ENCODE assay signal across 11 cellular contexts in the genomic region with DNA sequence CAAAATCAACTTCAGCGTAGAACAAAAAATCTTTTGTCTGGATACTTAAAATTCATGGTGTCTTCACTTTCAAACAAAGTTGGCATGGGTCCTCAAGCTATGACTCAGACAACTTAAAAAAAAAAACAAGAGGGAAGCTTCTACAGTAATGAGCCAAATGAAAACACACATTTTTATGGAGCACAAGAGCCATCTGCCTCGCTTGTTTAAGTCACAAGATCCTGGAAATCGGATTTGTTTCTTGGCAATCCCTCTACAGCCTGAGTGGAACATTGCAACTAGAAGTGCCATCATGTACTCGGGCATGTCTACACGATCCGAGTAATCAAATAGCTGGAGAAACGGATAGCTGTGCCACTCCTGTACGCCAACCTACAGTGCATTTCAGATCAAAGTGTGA. TPM values are rescaled to one million over a fixed set of nuclear protein-coding genes. Genes with fewer than 3 reads are reported as not detected.
DNase-seq lines count a peak whose midpoint lies in the region; TF ChIP-seq lines count a peak whose summit lies in the region.
"Had no signal": no experiment of that assay in that cellular context is flagged by ENCODE, and none has a peak within 500 bp of the region (broad histone marks: within the 10 kb centered on the region; RNA-seq: fewer than 3 reads in every experiment).

No MANE protein-coding gene starts in this region.

- H3K4ac ChIP-seq in mesenchymal stem cell (ENCODE audit: low read depth in 1 of 2, low read length in 2 of 2), result no peak overlapping the region

- H3K4me2 ChIP-seq in mesenchymal stem cell (ENCODE audit: low read length, poor library complexity, severe bottlenecking), result no peak overlapping the region

- no peak overlapping the region for H3K23ac ChIP-seq in mesenchymal stem cell (ENCODE audit: low read length in 2 of 2)

- H3K27me3 Mint-ChIP-seq in brain, result no peaks in the 10 kb centered on the region

- WGBS in mesenchymal stem cell, result 62% methylated on average over 6 of the region's 8 CpGs

- H2BK5ac ChIP-seq in mesenchymal stem cell (ENCODE audit: low read depth, low read length, poor library complexity, severe bottlenecking), result no peak overlapping the region

- DNase-seq in AG20443 (ENCODE audit: low spot score) (peak; percentile 11), HFF-Myc (ENCODE audit: extremely low read depth, low read depth) (peak; percentile 37), mesenchymal stem cell (peak; percentile 15), SW480 (ENCODE audit: low spot score) (no peak), retina (no peak), SK-N-DZ (ENCODE audit: low spot score) (no peak), SJCRH30 (no peak)
- DNase-seq: midbrain, Peyer's patch had no signal

- no peak overlapping the region for H4K91ac ChIP-seq in mesenchymal stem cell (ENCODE audit: low read length)

- H3K9ac ChIP-seq in mesenchymal stem cell (ENCODE audit: low read length), result no peak overlapping the region

- no peak overlapping the region for H2BK12ac ChIP-seq in mesenchymal stem cell (ENCODE audit: low read length in 2 of 2)

- H3K4me3 ChIP-seq in HFF-Myc (replicated peaks; ENCODE audit: low read depth, low read length) (no peak overlapping the region), mesenchymal stem cell (ENCODE audit: insufficient read depth in 1 of 2, low read depth in 1 of 2, low read length in 2 of 2) (no peak overlapping the region), SJCRH30 (no peak overlapping the region)
- H3K4me3 ChIP-seq: Peyer's patch had no signal

- no peak overlapping the region for H2BK120ac ChIP-seq in mesenchymal stem cell (ENCODE audit: low read depth, low read length)

- peaks cover 10% of the 10 kb centered on the region for H3K4me1 Mint-ChIP-seq in brain

- H3K9me3 ChIP-seq in mesenchymal stem cell (ENCODE audit: control insufficient read depth, low read length) (no peaks in the 10 kb centered on the region), SJCRH30 (replicated peaks) (no peaks in the 10 kb centered on the region)
- H3K9me3 ChIP-seq: Peyer's patch had no signal

- H3K27me3 ChIP-seq in mesenchymal stem cell (ENCODE audit: control insufficient read depth in 1 of 2, insufficient read depth in 1 of 2, low read length in 2 of 2), result no peaks in the 10 kb centered on the region
- no peaks in the 10 kb centered on the region for H3K27me3 ChIP-seq in SJCRH30
- H3K27me3 ChIP-seq: Peyer's patch had no signal

- no peak overlapping the region for H2AFZ ChIP-seq in mesenchymal stem cell (ENCODE audit: low read depth, low read length)

- H2BK15ac ChIP-seq in mesenchymal stem cell (ENCODE audit: low read depth, poor library complexity, severe bottlenecking), result no peak overlapping the region

- no peaks in the 10 kb centered on the region for H3K9me3 Mint-ChIP-seq in brain
- H3K9me3 Mint-ChIP-seq: activated T-helper 1 cell treated with anti-CD3 and anti-CD28 coated beads, Interleukin-12 subunit alpha, Interleukin-12 subunit beta, Interleukin-2, Interleukin-4 antibody, amounts not matched to agents 30 ng/mL and 10 ng/mL and 1 ng/mL, durations not matched to agents 14 hours and 24 hours and 36 hours had no signal

- no peak overlapping the region for H3K14ac ChIP-seq in mesenchymal stem cell (ENCODE audit: low read length in 2 of 2)

- H3K36me3 ChIP-seq in mesenchymal stem cell (ENCODE audit: control insufficient read depth in 1 of 2, insufficient read depth in 2 of 2, low read depth in 1 of 2, low read length in 2 of 2) (peaks cover 0 to 65% of the 10 kb centered on the region in 2 experiments), SJCRH30 (peaks cover 52% of the 10 kb centered on the region)

- H3K27ac ChIP-seq in mesenchymal stem cell (ENCODE audit: low read length, poor library complexity, severe bottlenecking) (no peak overlapping the region), SJCRH30 (no peak overlapping the region)
- H3K27ac ChIP-seq: Peyer's patch had no signal

- peaks cover 9% of the 10 kb centered on the region for H3K79me1 ChIP-seq in mesenchymal stem cell (replicated peaks; ENCODE audit: low read length, poor library complexity, severe bottlenecking)

- H2AK5ac ChIP-seq in mesenchymal stem cell (ENCODE audit: low read length, severe bottlenecking), result no peak overlapping the region

- no peak overlapping the region for H3K18ac ChIP-seq in mesenchymal stem cell (ENCODE audit: low read depth in 1 of 2, low read length in 2 of 2)

- H3K4me1 ChIP-seq in mesenchymal stem cell (ENCODE audit: control insufficient read depth, insufficient read depth, low read depth, low read length) (no peaks in the 10 kb centered on the region), SJCRH30 (no peaks in the 10 kb centered on the region)
- H3K4me1 ChIP-seq: Peyer's patch had no signal

- H4K8ac ChIP-seq in mesenchymal stem cell (ENCODE audit: low read length), result no peak overlapping the region

- peak overlapping the region in 2 of 5 experiments; percentile 17 to 62 for H3K4me3 Mint-ChIP-seq in brain
- H3K4me3 Mint-ChIP-seq: activated T-helper 1 cell treated with anti-CD3 and anti-CD28 coated beads, Interleukin-12 subunit alpha, Interleukin-12 subunit beta, Interleukin-2, Interleukin-4 antibody, amounts not matched to agents 30 ng/mL and 10 ng/mL and 1 ng/mL, durations not matched to agents 14 hours and 24 hours and 36 hours had no signal

- peaks cover 31% of the 10 kb centered on the region for H3K36me3 Mint-ChIP-seq in brain

- H3K27ac Mint-ChIP-seq in brain, result peak overlapping the region in 4 of 5 experiments; percentile 82 to 98 (median 91)
- H3K27ac Mint-ChIP-seq: activated T-helper 1 cell treated with anti-CD3 and anti-CD28 coated beads, Interleukin-12 subunit alpha, Interleukin-12 subunit beta, Interleukin-2, Interleukin-4 antibody, amounts not matched to agents 30 ng/mL and 10 ng/mL and 1 ng/mL, durations not matched to agents 14 hours and 24 hours and 36 hours had no signal

- TF ChIP-seq CTCF in HFF-Myc (IDR thresholded peaks at IDR 0.05; ENCODE audit: low read depth, low read length, missing control alignments) (no peak), brain (conservative IDR thresholded peaks at IDR 0.05) (no peak)

RNA-seq across cellular contexts. Expression of gene LAMP2, which starts 22.6 kb away (rescaled TPM):
- polyA plus RNA-seq in brain (ENCODE audit: insufficient read depth, low read depth, low replicate concordance), result 141 TPM
- 171 TPM for polyA plus RNA-seq in mesenchymal stem cell (2013, experiment 1 of 2)
- 181 TPM for polyA plus RNA-seq in mesenchymal stem cell (2013, experiment 2 of 2)
- 25.3 and 27.6 TPM in 2 replicates for polyA plus RNA-seq in SK-N-DZ (2014; cell fraction: cytosol; rRNA removed)
- 10.5 and 12.2 TPM in 2 replicates for polyA plus RNA-seq in SK-N-DZ (2014; cell fraction: nucleus; rRNA removed)
- total RNA-seq in SJCRH30 (2014; rRNA removed; shearing (Covaris generic)), result 137 and 143 TPM in 2 replicates

Comparison
In these comparisons a context has a peak if more than half of its experiments do, and no peak if none do; other contexts are left out.
1. DNase-seq: peak in AG20443 (single experiment), HFF-Myc (single experiment) and mesenchymal stem cell (single experiment); none in SW480 (single experiment), retina (single experiment), SK-N-DZ (single experiment) and SJCRH30 (0 of 2).